ENCODE assay signal across 8 cellular contexts in genomic region chr5:43514471-43514815, GRCh38. TPM values are rescaled to one million over a fixed set of nuclear protein-coding genes. Genes with fewer than 3 reads are reported as not detected.
DNase-seq lines count a peak whose midpoint lies in the region; ATAC-seq, FAIRE-seq and TF ChIP-seq lines count a peak whose summit lies in the region.

No MANE protein-coding gene starts in this region.

- H3K27me3 ChIP-seq in ascending aorta, result no peaks in the 10 kb centered on the region
- H3K27me3 ChIP-seq in keratinocyte (ENCODE audit: control insufficient read depth, extremely low read depth, insufficient read depth, low read length), result no peaks in the 10 kb centered on the region

- H3K27ac ChIP-seq in ascending aorta (peak overlapping the region; percentile 84 to 88), keratinocyte (ENCODE audit: control insufficient read depth, insufficient read depth, low read length) (peak overlapping the region; percentile 92)

- H3K4me1 ChIP-seq in ascending aorta, result peaks cover 0 to 3% of the 10 kb centered on the region in 2 donors
- peaks cover 16% of the 10 kb centered on the region for H3K4me1 ChIP-seq in keratinocyte (ENCODE audit: control insufficient read depth, extremely low read depth, insufficient read depth, low read length)

- peak overlapping the region; percentile 80 for H3K4me3 ChIP-seq in HFF-Myc (replicated peaks; ENCODE audit: low read depth, low read length)
- peak overlapping the region; percentile 90 for H3K4me3 ChIP-seq in NB4 (ENCODE audit: low read depth, low read length)
- peak overlapping the region; percentile 39 to 87 for H3K4me3 ChIP-seq in ascending aorta
- H3K4me3 ChIP-seq in keratinocyte (ENCODE audit: control insufficient read depth in 2 of 3, extremely low read depth in 1 of 3, insufficient read depth in 2 of 3, low read depth in 1 of 3, low read length in 3 of 3), result peak overlapping the region; percentile 51 to 87 (median 82)

- peak overlapping the region; percentile 92 for H3K27ac Mint-ChIP-seq in stimulated activated memory B cell treated with anti-CD40 and anti-IgM and Interleukin-4, amounts not matched to agents 10 μg/mL and 1 μg/mL and 100 μg/mL, for 72 hours

- no peaks in the 10 kb centered on the region for H3K9me1 ChIP-seq in keratinocyte (ENCODE audit: control insufficient read depth, extremely low read depth, insufficient read depth, low read length)

- H3K79me2 ChIP-seq in keratinocyte (ENCODE audit: control insufficient read depth, insufficient read depth, low read length), result peaks cover 12% of the 10 kb centered on the region

- in situ Hi-C loops in GM13977 (cut with MboI; ENCODE audit: low pct_unique_long_range_greater_than_20kb, low sequenced_read_pairs, unreplicated experiment), result no loop called here

- no peaks in the 10 kb centered on the region for H4K20me1 ChIP-seq in keratinocyte (ENCODE audit: control insufficient read depth, extremely low read depth, insufficient read depth, low read length)

- no peaks in the 10 kb centered on the region for H3K9me3 ChIP-seq in ascending aorta
- H3K9me3 ChIP-seq in keratinocyte (ENCODE audit: control insufficient read depth, low read depth, low read length), result no peaks in the 10 kb centered on the region

- intact Hi-C loops in ascending aorta (cut with DNase I), result loop anchor here (2.0 kb wide), 1 partner anchor 202 kb away; the partner anchor contains the start of gene HMGCS1

- dilution Hi-C loops in keratinocyte (cut with MboI; ENCODE audit: extremely low pct_ligation_motif_present, low sequenced_read_pairs), result no loop called here

- DNase-seq in stimulated activated naive CD4-positive, alpha-beta T cell treated with Interleukin-2 at 50 U/mL for 16 hours (lab: John Stamatoyannopoulos, UW), result peak; percentile 67
- DNase-seq in stimulated activated naive CD4-positive, alpha-beta T cell (lab: John Stamatoyannopoulos, UW), result no peak
- peak; percentile 10 for DNase-seq in HFF-Myc (ENCODE audit: extremely low read depth, low read depth)
- DNase-seq in NB4 (ENCODE audit: low read depth), result no peak
- DNase-seq in ascending aorta (ENCODE audit: low spot score in 2 of 2), result no peak
- no peak for DNase-seq in keratinocyte (ENCODE audit: low read depth, low spot score)
- DNase-seq in GM13977 (ENCODE audit: low spot score), result no peak

- peak overlapping the region; percentile 89 for H3K4me3 Mint-ChIP-seq in stimulated activated memory B cell treated with anti-CD40 and anti-IgM and Interleukin-4, amounts not matched to agents 10 μg/mL and 1 μg/mL and 100 μg/mL, for 72 hours

- peak; percentile 38 for ATAC-seq in stimulated activated memory B cell treated with anti-CD40 and anti-IgM and Interleukin-4, amounts not matched to agents 10 μg/mL and 1 μg/mL and 100 μg/mL, for 72 hours

- peak overlapping the region; percentile 87 for H3K4me2 ChIP-seq in keratinocyte (ENCODE audit: control insufficient read depth, extremely low read depth, insufficient read depth, low read depth, low read length)

- no peaks in the 10 kb centered on the region for H3K27me3 Mint-ChIP-seq in stimulated activated memory B cell treated with anti-CD40 and anti-IgM and Interleukin-4, amounts not matched to agents 10 μg/mL and 1 μg/mL and 100 μg/mL, for 72 hours

- no peak for TF ChIP-seq POLR2A in NB4 (IDR thresholded peaks at IDR 0.05; ENCODE audit: extremely low read depth, insufficient read length)

- H3K9me3 Mint-ChIP-seq in stimulated activated memory B cell treated with anti-CD40 and anti-IgM and Interleukin-4, amounts not matched to agents 10 μg/mL and 1 μg/mL and 100 μg/mL, for 72 hours, result no peaks in the 10 kb centered on the region

- no peaks in the 10 kb centered on the region for H3K36me3 ChIP-seq in ascending aorta
- no peaks in the 10 kb centered on the region for H3K36me3 ChIP-seq in keratinocyte (ENCODE audit: control insufficient read depth in 2 of 2, extremely low read depth in 1 of 2, insufficient read depth in 2 of 2, low read length in 2 of 2)

- peaks cover 5% of the 10 kb centered on the region for H3K36me3 Mint-ChIP-seq in stimulated activated memory B cell treated with anti-CD40 and anti-IgM and Interleukin-4, amounts not matched to agents 10 μg/mL and 1 μg/mL and 100 μg/mL, for 72 hours

- peaks cover 32% of the 10 kb centered on the region for H3K4me1 Mint-ChIP-seq in stimulated activated memory B cell treated with anti-CD40 and anti-IgM and Interleukin-4, amounts not matched to agents 10 μg/mL and 1 μg/mL and 100 μg/mL, for 72 hours

- peak overlapping the region; percentile 87 for H2AFZ ChIP-seq in keratinocyte (ENCODE audit: control insufficient read depth, low read length)

- no peak for FAIRE-seq in keratinocyte (lab: Jason Lieb, UNC)

- peak overlapping the region; percentile 94 for H3K9ac ChIP-seq in keratinocyte (ENCODE audit: control insufficient read depth, extremely low read depth, insufficient read depth, low read length)

- TF ChIP-seq CTCF in HFF-Myc (IDR thresholded peaks at IDR 0.05; ENCODE audit: low read depth, low read length, missing control alignments) (no peak), NB4 (IDR thresholded peaks at IDR 0.05; ENCODE audit: low read depth, low read length) (no peak), ascending aorta (IDR thresholded peaks at IDR 0.05) (no peak), keratinocyte (optimal IDR thresholded peaks at IDR 0.05 in 1 of 3, IDR thresholded peaks at IDR 0.05 in 1 of 3, conservative IDR thresholded peaks at IDR 0.05 in 1 of 3; ENCODE audit: extremely low read depth in 1 of 3, insufficient read depth in 2 of 3, low read length in 3 of 3) (no peak), GM13977 (IDR thresholded peaks at IDR 0.05; ENCODE audit: extremely low read depth, insufficient read depth, missing control alignments) (no peak)

RNA-seq across cellular contexts. Expression of gene C5orf34, which starts 0.5 kb away (rescaled TPM):
- total RNA-seq in ascending aorta, result not detected
- 2.6 to 5.8 TPM (median 2.7 TPM) in 3 replicates for polyA plus RNA-seq in keratinocyte
- 0.76 TPM for polyA plus RNA-seq in keratinocyte (2011; ENCODE audit: low read depth)
- polyA plus RNA-seq in keratinocyte (2011; cell fraction: cytosol; rRNA removed), result 1.1 and 1.8 TPM in 2 replicates
- polyA plus RNA-seq in keratinocyte (2011; cell fraction: nucleus; rRNA removed), result 4.9 and 5.4 TPM in 2 replicates
- polyA plus RNA-seq in keratinocyte (2012; ENCODE audit: low replicate concordance), result 1.1 and 1.5 TPM in 2 replicates
- polyA minus RNA-seq in keratinocyte, result 0.23 to 5.5 TPM (median 2.5 TPM) in 3 replicates
- polyA minus RNA-seq in keratinocyte (2011; cell fraction: cytosol; rRNA and poly(A)+ RNA removed), result 1.3 TPM
- polyA minus RNA-seq in keratinocyte (2011; cell fraction: nucleus; rRNA and poly(A)+ RNA removed), result 2.1 and 4.0 TPM in 2 replicates

RNA-seq across cellular contexts. Expression of gene TMEM267, which starts 30.8 kb away (rescaled TPM):
- total RNA-seq in ascending aorta, result 3.7 TPM
- polyA plus RNA-seq in keratinocyte, result 14.8 to 30.7 TPM (median 29.3 TPM) in 3 replicates
- polyA plus RNA-seq in keratinocyte (2011; ENCODE audit: low read depth), result 13.4 TPM
- polyA plus RNA-seq in keratinocyte (2011; cell fraction: cytosol; rRNA removed), result 10.8 and 31.0 TPM in 2 replicates
- 33.4 and 41.8 TPM in 2 replicates for polyA plus RNA-seq in keratinocyte (2011; cell fraction: nucleus; rRNA removed)
- polyA plus RNA-seq in keratinocyte (2012; ENCODE audit: low replicate concordance), result 16.0 and 25.9 TPM in 2 replicates
- 4.5 to 45.1 TPM (median 32.3 TPM) in 3 replicates for polyA minus RNA-seq in keratinocyte
- polyA minus RNA-seq in keratinocyte (2011; cell fraction: cytosol; rRNA and poly(A)+ RNA removed), result 15.2 TPM
- polyA minus RNA-seq in keratinocyte (2011; cell fraction: nucleus; rRNA and poly(A)+ RNA removed), result 10.9 and 26.3 TPM in 2 replicates

RNA-seq across cellular contexts. Expression of gene PAIP1, which starts 42.4 kb away (rescaled TPM):
- total RNA-seq in ascending aorta, result 93.6 TPM
- polyA plus RNA-seq in keratinocyte, result 84.0 to 115 TPM (median 102 TPM) in 3 replicates
- polyA plus RNA-seq in keratinocyte (2011; ENCODE audit: low read depth), result 71.9 TPM
- 74.5 and 169 TPM in 2 replicates for polyA plus RNA-seq in keratinocyte (2011; cell fraction: cytosol; rRNA removed)
- 62.8 and 69.5 TPM in 2 replicates for polyA plus RNA-seq in keratinocyte (2011; cell fraction: nucleus; rRNA removed)
- 60.4 and 61.1 TPM in 2 replicates for polyA plus RNA-seq in keratinocyte (2012; ENCODE audit: low replicate concordance)
- polyA minus RNA-seq in keratinocyte, result 31.9 to 82.5 TPM (median 74.7 TPM) in 3 replicates
- polyA minus RNA-seq in keratinocyte (2011; cell fraction: cytosol; rRNA and poly(A)+ RNA removed), result 59.7 TPM
- polyA minus RNA-seq in keratinocyte (2011; cell fraction: nucleus; rRNA and poly(A)+ RNA removed), result 24.3 and 39.0 TPM in 2 replicates

Comparison
In these comparisons a context has a peak if more than half of its experiments do, and no peak if none do; other contexts are left out.
1. DNase-seq: peak in stimulated activated naive CD4-positive, alpha-beta T cell treated with Interleukin-2 at 50 U/mL for 16 hours (single experiment) and HFF-Myc (single experiment); none in stimulated activated naive CD4-positive, alpha-beta T cell (0 of 6), NB4 (single experiment), ascending aorta (0 of 2), keratinocyte (single experiment) and GM13977 (single experiment).
2. Peak in every context shown above with its lines, with median percentiles within 50 percentile points of each other: H3K4me3 ChIP-seq.